ENCODE assay signal across 11 cellular contexts in genomic region chr7:134900430-134900876, GRCh38.
A peak's percentile ranks its signal among the peaks of the same experiment; 100 is the strongest.
DNase-seq lines count a peak whose midpoint lies in the region; ATAC-seq and TF ChIP-seq lines count a peak whose summit lies in the region.
"Had no signal": no experiment of that assay in that cellular context is flagged by ENCODE, and none has a peak within 500 bp of the region (broad histone marks: within the 10 kb centered on the region; RNA-seq: fewer than 3 reads in every experiment).

No MANE protein-coding gene starts in this region.

- H3K9me3 ChIP-seq in left ventricle myocardium inferior (replicated peaks) = peaks cover 13% of the 10 kb centered on the region
- no peaks in the 10 kb centered on the region for H3K9me3 ChIP-seq in right cardiac atrium (ENCODE audit: control insufficient read depth, low read length)
- H3K9me3 ChIP-seq in SJSA1 (replicated peaks) = peaks cover 8% of the 10 kb centered on the region; the same call in 1 of the 2 replicates
- peaks cover 3% of the 10 kb centered on the region for H3K9me3 ChIP-seq in aorta (ENCODE audit: control insufficient read depth, low read length)

- ATAC-seq in right cardiac atrium (no peak), HG02938 (IDR thresholded peaks at IDR 0.05; ENCODE audit: unreplicated experiment) (peak; percentile 80), aorta (ENCODE audit: low FRiP score) (no peak)

- H3K4me1 ChIP-seq in left ventricle myocardium inferior (peaks cover 80% of the 10 kb centered on the region), right cardiac atrium (ENCODE audit: control insufficient read depth, insufficient read depth, low read length) (peaks cover 20% of the 10 kb centered on the region), SJSA1 (replicated peaks) (peaks cover 52% of the 10 kb centered on the region), aorta (ENCODE audit: control insufficient read depth in 1 of 2, insufficient read depth in 2 of 2, low read length in 2 of 2) (peaks cover 9 to 10% of the 10 kb centered on the region in 2 donors)

- H3K36me3 ChIP-seq in left ventricle myocardium inferior = peaks cover 11% of the 10 kb centered on the region
- H3K36me3 ChIP-seq in SJSA1 = peaks cover 58% of the 10 kb centered on the region
- H3K36me3 ChIP-seq in aorta (ENCODE audit: control insufficient read depth in 1 of 2, insufficient read depth in 2 of 2, low read length in 1 of 2) = peaks cover 3% of the 10 kb centered on the region in 2 donors
- H3K36me3 ChIP-seq: left lung had no signal

- H3K27me3 ChIP-seq in left ventricle myocardium inferior (ENCODE audit: low read depth) (no peaks in the 10 kb centered on the region), right cardiac atrium (ENCODE audit: control insufficient read depth, insufficient read depth) (no peaks in the 10 kb centered on the region), SJSA1 (replicated peaks) (no peaks in the 10 kb centered on the region), aorta (ENCODE audit: control insufficient read depth in 1 of 2, insufficient read depth in 2 of 2, low read length in 1 of 2) (no peaks in the 10 kb centered on the region)
- H3K27me3 ChIP-seq: left lung had no signal

- DNase-seq in left ventricle myocardium inferior = no peak
- DNase-seq in right cardiac atrium = no peak
- DNase-seq in SJSA1 (ENCODE audit: low read depth in 1 of 2, low spot score in 2 of 2) = no peak
- no peak for DNase-seq in aorta
- DNase-seq in stimulated activated CD8-positive, alpha-beta memory T cell treated with anti-CD3 and anti-CD28 coated beads, Interleukin-4, amount 100 ng/mL, for 48 hours = no peak
- DNase-seq in AML-193 (lab: John Stamatoyannopoulos, UW) = no peak
- DNase-seq in activated CD4-positive, alpha-beta T cell treated with anti-CD3 and anti-CD28 coated beads, Interleukin-2, amount 50 U/mL, for 4 hours = no peak
- DNase-seq: activated CD4-positive, alpha-beta memory T cell treated with anti-CD3 and anti-CD28 coated beads for 36 hours; left lung; stimulated activated CD4-positive, alpha-beta T cell treated with anti-CD3 and anti-CD28 coated beads, Interleukin-4, amount 100 ng/mL, for 24 hours had no signal

- peak overlapping the region; percentile 41 for H3K27ac ChIP-seq in left ventricle myocardium inferior (replicated peaks)
- no peak overlapping the region for H3K27ac ChIP-seq in right cardiac atrium (ENCODE audit: low read length)
- H3K27ac ChIP-seq in SJSA1 = peak overlapping the region; percentile 66; the same call in 1 of the 2 replicates
- H3K27ac ChIP-seq in aorta (ENCODE audit: low read depth in 1 of 2, low read length in 2 of 2) = peak overlapping the region; percentile 73 to 74
- H3K27ac ChIP-seq: left lung had no signal

- WGBS in right cardiac atrium = 73% methylated on average over 5 of the region's 5 CpGs
- 54 to 58% methylated on average over 5 of the region's 5 CpGs for WGBS in aorta, 2 donors

- no peak overlapping the region for H3K4me3 ChIP-seq in left ventricle myocardium inferior
- no peak overlapping the region for H3K4me3 ChIP-seq in right cardiac atrium (ENCODE audit: low read length)
- no peak overlapping the region for H3K4me3 ChIP-seq in SJSA1
- no peak overlapping the region for H3K4me3 ChIP-seq in aorta (ENCODE audit: low read length in 2 of 2)
- H3K4me3 ChIP-seq: left lung had no signal

- TF ChIP-seq CTCF in left ventricle myocardium inferior (IDR thresholded peaks at IDR 0.05; ENCODE audit: borderline replicate concordance) = no peak

- intact Hi-C loops in left ventricle myocardium inferior (cut with micrococcal nuclease) (no loop called here), right cardiac atrium (cut with DNase I) (no loop called here), aorta (cut with DNase I) (no loop called here)
